In genomic region chr4:186643501-186644315, GRCh38 we compare ENCODE assay signal across 15 cellular contexts.
DNase-seq lines count a peak whose midpoint lies in the region; ATAC-seq and TF ChIP-seq lines count a peak whose summit lies in the region.
"Had no signal": no experiment of that assay in that cellular context is flagged by ENCODE, and none has a peak within 500 bp of the region (broad histone marks: within the 10 kb centered on the region; RNA-seq: fewer than 3 reads in every experiment).

No MANE protein-coding gene starts in this region.

- peaks cover 53% of the 10 kb centered on the region for H3K36me3 Mint-ChIP-seq in nephron (ENCODE audit: low read depth)
- no peaks in the 10 kb centered on the region for H3K36me3 Mint-ChIP-seq in naive thymus-derived CD4-positive, alpha-beta T cell
- H3K36me3 Mint-ChIP-seq in activated T-cell treated with anti-CD3 and anti-CD28 coated beads, Interleukin-2, amount 50 U/mL, for 24 hours (ENCODE audit: low read depth), result no peaks in the 10 kb centered on the region
- H3K36me3 Mint-ChIP-seq: activated naive CD8-positive, alpha-beta T cell; naive thymus-derived CD8-positive, alpha-beta T cell had no signal

- POLR2A ChIA-PET in naive thymus-derived CD4-positive, alpha-beta T cell (lab: Charles Lee), result no interaction called here

- intact Hi-C loops in colonic mucosa (cut with DNase I), result no loop called here
- intact Hi-C loops in naive thymus-derived CD4-positive, alpha-beta T cell (cut with micrococcal nuclease), result no loop called here

- no peaks in the 10 kb centered on the region for H3K36me3 ChIP-seq in colonic mucosa
- no peaks in the 10 kb centered on the region for H3K36me3 ChIP-seq in naive thymus-derived CD4-positive, alpha-beta T cell (ENCODE audit: control insufficient read depth in 2 of 3, insufficient read depth in 3 of 3, low read length in 3 of 3)

- CTCF ChIA-PET in naive thymus-derived CD4-positive, alpha-beta T cell (lab: Charles Lee), result no interaction called here

- peaks cover 28% of the 10 kb centered on the region for H3K4me1 Mint-ChIP-seq in nephron
- H3K4me1 Mint-ChIP-seq in naive thymus-derived CD4-positive, alpha-beta T cell, result no peaks in the 10 kb centered on the region
- no peaks in the 10 kb centered on the region for H3K4me1 Mint-ChIP-seq in activated T-cell treated with anti-CD3 and anti-CD28 coated beads, Interleukin-2, amount 50 U/mL, for 24 hours (ENCODE audit: low read depth)
- H3K4me1 Mint-ChIP-seq: naive thymus-derived CD8-positive, alpha-beta T cell had no signal

- H3K27ac ChIP-seq in colonic mucosa, result peak overlapping the region; percentile 13
- H3K27ac ChIP-seq in naive thymus-derived CD4-positive, alpha-beta T cell (ENCODE audit: low read depth, low read length), result no peak overlapping the region
- H3K27ac ChIP-seq: upper lobe of left lung had no signal

- ATAC-seq in naive thymus-derived CD4-positive, alpha-beta T cell, result no peak
- ATAC-seq in GM18519 (IDR thresholded peaks at IDR 0.05; ENCODE audit: low FRiP score, unreplicated experiment), result no peak
- ATAC-seq: naive thymus-derived CD8-positive, alpha-beta T cell had no signal

- H3K9me3 Mint-ChIP-seq in nephron, result no peaks in the 10 kb centered on the region
- peaks cover 0 to 7% (median 2%) of the 10 kb centered on the region in 11 donors for H3K9me3 Mint-ChIP-seq in naive thymus-derived CD4-positive, alpha-beta T cell
- peaks cover 4% of the 10 kb centered on the region for H3K9me3 Mint-ChIP-seq in activated T-cell treated with anti-CD3 and anti-CD28 coated beads, Interleukin-2, amount 50 U/mL, for 24 hours

- H3K4me3 ChIP-seq in colonic mucosa, result no peak overlapping the region
- no peak overlapping the region for H3K4me3 ChIP-seq in naive thymus-derived CD4-positive, alpha-beta T cell (ENCODE audit: low read length)
- H3K4me3 ChIP-seq: upper lobe of left lung had no signal

- H3K9me3 ChIP-seq in colonic mucosa, result no peaks in the 10 kb centered on the region
- no peaks in the 10 kb centered on the region for H3K9me3 ChIP-seq in naive thymus-derived CD4-positive, alpha-beta T cell (ENCODE audit: control insufficient read depth in 2 of 3, low read length in 3 of 3)
- H3K9me3 ChIP-seq: upper lobe of left lung had no signal

- H3K4me3 Mint-ChIP-seq in nephron, result peak overlapping the region in 2 of 3 experiments; percentile 45 to 57
- H3K4me3 Mint-ChIP-seq in naive thymus-derived CD4-positive, alpha-beta T cell, result no peak overlapping the region
- H3K4me3 Mint-ChIP-seq in activated T-cell treated with anti-CD3 and anti-CD28 coated beads, Interleukin-2, amount 50 U/mL, for 24 hours, result no peak overlapping the region
- H3K4me3 Mint-ChIP-seq: activated naive CD8-positive, alpha-beta T cell; naive thymus-derived CD8-positive, alpha-beta T cell had no signal

- no peak overlapping the region for H3K9ac ChIP-seq in colonic mucosa (ENCODE audit: low read depth in 2 of 2, low read length in 2 of 2)

- TF ChIP-seq CTCF in colonic mucosa (IDR thresholded peaks at IDR 0.05) (no peak), nephron (IDR thresholded peaks at IDR 0.05; ENCODE audit: unreplicated experiment in 3 of 3) (no peak)

- H3K27me3 Mint-ChIP-seq in nephron (ENCODE audit: low read depth), result no peaks in the 10 kb centered on the region
- peaks cover 0 to 12% (median 0%) of the 10 kb centered on the region in 5 donors for H3K27me3 Mint-ChIP-seq in naive thymus-derived CD4-positive, alpha-beta T cell
- H3K27me3 Mint-ChIP-seq in activated T-cell treated with anti-CD3 and anti-CD28 coated beads, Interleukin-2, amount 50 U/mL, for 24 hours, result no peaks in the 10 kb centered on the region

- no peaks in the 10 kb centered on the region for H3K4me1 ChIP-seq in colonic mucosa
- no peaks in the 10 kb centered on the region for H3K4me1 ChIP-seq in naive thymus-derived CD4-positive, alpha-beta T cell (ENCODE audit: control insufficient read depth in 2 of 2, insufficient read depth in 2 of 2, low read length in 2 of 2)
- H3K4me1 ChIP-seq: upper lobe of left lung had no signal

- H3K27me3 ChIP-seq in colonic mucosa, result no peaks in the 10 kb centered on the region
- H3K27me3 ChIP-seq in naive thymus-derived CD4-positive, alpha-beta T cell (ENCODE audit: control insufficient read depth in 2 of 2, insufficient read depth in 2 of 2, low read length in 2 of 2), result no peaks in the 10 kb centered on the region
- H3K27me3 ChIP-seq: upper lobe of left lung had no signal

- peak overlapping the region; percentile 69 to 95 (median 77) for H3K27ac Mint-ChIP-seq in nephron
- no peak overlapping the region for H3K27ac Mint-ChIP-seq in naive thymus-derived CD4-positive, alpha-beta T cell
- H3K27ac Mint-ChIP-seq in activated T-cell treated with anti-CD3 and anti-CD28 coated beads, Interleukin-2, amount 50 U/mL, for 24 hours, result no peak overlapping the region
- H3K27ac Mint-ChIP-seq: activated naive CD8-positive, alpha-beta T cell; naive thymus-derived CD8-positive, alpha-beta T cell had no signal

- DNase-seq in EH (ENCODE audit: low read depth) (peak; percentile 66), NCI-H69 (lab: John Stamatoyannopoulos, UW) (peak; percentile 28), colonic mucosa (no peak), cerebellar cortex (ENCODE audit: low spot score) (no peak)
- no peak for DNase-seq in naive thymus-derived CD4-positive, alpha-beta T cell
- no peak for DNase-seq in activated T-cell treated with anti-CD3 and anti-CD28 coated beads, Interleukin-2, amount 50 U/mL, for 24 hours
- DNase-seq: activated CD4-positive, CD25-positive, alpha-beta regulatory T cell treated with anti-CD3 and anti-CD28 coated beads, Interleukin-2, amount 50 U/mL, for 72 hours; DMS79; naive thymus-derived CD8-positive, alpha-beta T cell; NK-92 treated with Interleukin-12 subunit alpha and Interleukin-12 subunit beta, amount 100 ng/mL, for 24 hours; stimulated activated CD4-positive, alpha-beta T cell treated with anti-CD3 and anti-CD28 coated beads, Interleukin-4, amount 100 ng/mL, for 4 hours; upper lobe of left lung had no signal

Comparison
In these comparisons a context has a peak if more than half of its experiments do, and no peak if none do; other contexts are left out.
1. DNase-seq: peak in EH (single experiment) and NCI-H69 (single experiment); none in colonic mucosa (single experiment), naive thymus-derived CD4-positive, alpha-beta T cell (0 of 9), activated T-cell treated with anti-CD3 and anti-CD28 coated beads, Interleukin-2, amount 50 U/mL, for 24 hours (single experiment) and cerebellar cortex (single experiment).
2. H3K27ac Mint-ChIP-seq: peak in nephron (3 of 3); none in naive thymus-derived CD4-positive, alpha-beta T cell (0 of 9) and activated T-cell treated with anti-CD3 and anti-CD28 coated beads, Interleukin-2, amount 50 U/mL, for 24 hours (single experiment).
3. H3K4me3 Mint-ChIP-seq: peak in nephron (2 of 3); none in naive thymus-derived CD4-positive, alpha-beta T cell (0 of 10) and activated T-cell treated with anti-CD3 and anti-CD28 coated beads, Interleukin-2, amount 50 U/mL, for 24 hours (single experiment).